Comparison of ENCODE assay signal across 8 cellular contexts in the genomic region with DNA sequence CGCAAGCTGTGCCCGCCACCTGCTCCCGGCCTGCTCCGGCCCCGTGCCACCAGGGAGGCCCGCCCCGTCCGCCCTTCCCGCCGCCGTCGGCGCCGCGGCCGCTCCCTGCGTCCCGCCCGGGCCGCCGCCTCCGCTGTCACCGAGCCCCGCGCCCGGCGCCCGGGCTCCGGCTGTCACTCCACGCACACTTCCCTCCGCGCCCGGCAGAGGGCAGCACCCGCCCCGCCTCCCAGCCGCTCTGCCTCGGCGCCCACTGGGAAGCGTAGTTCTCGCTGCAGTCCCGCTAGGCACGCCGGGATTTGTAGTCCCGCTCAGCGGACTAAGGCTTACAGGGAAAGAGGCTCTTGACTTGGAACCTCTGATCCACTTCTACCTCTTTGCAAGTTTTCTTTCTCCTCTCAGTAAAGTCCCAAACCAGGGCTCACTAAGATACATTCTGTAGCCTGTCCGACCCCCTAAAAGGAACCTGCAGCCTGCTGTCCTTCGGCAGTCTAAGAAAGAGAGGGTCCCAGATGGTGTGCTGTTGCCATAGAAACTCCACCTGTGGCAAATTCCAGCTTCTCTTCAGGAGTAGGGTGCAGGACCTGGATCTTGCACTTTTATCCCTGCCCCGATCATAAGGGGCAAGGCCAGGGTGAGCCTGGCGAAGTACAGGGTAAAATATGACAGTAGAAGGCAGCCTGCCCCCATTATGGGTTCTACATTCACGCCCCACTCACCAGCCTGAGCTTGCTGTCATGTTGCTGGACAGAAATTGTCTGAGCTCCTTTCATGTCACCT. TPM values are rescaled to one million over a fixed set of nuclear protein-coding genes. Genes with fewer than 3 reads are reported as not detected.
A peak's percentile ranks its signal among the peaks of the same experiment; 100 is the strongest.
DNase-seq lines count a peak whose midpoint lies in the region; ATAC-seq, FAIRE-seq and TF ChIP-seq lines count a peak whose summit lies in the region.

A gene (minus strand): TSS at position 182 of the 780 bp plus-strand sequence. CDS start 44,395 bp downstream, outside the sequence.

- peak; percentile 36 for ATAC-seq in GM21367 (IDR thresholded peaks at IDR 0.05; ENCODE audit: unreplicated experiment)

- FAIRE-seq in endothelial cell of umbilical vein (lab: Jason Lieb, UNC) = peak; percentile 89

- peak within 1 kb of the TSS; percentile 61 for H3K27ac Mint-ChIP-seq in Caco-2 (ENCODE audit: unreplicated experiment)

- H3K27me3 ChIP-seq in Caco-2 (replicated peaks; ENCODE audit: control insufficient read depth, insufficient read depth, low read length) = no peaks in the 10 kb centered on the region
- peaks cover 6% of the 10 kb centered on the region for H3K27me3 ChIP-seq in NT2/D1 (ENCODE audit: insufficient read depth, insufficient read length)
- H3K27me3 ChIP-seq in endothelial cell of umbilical vein (ENCODE audit: control insufficient read depth in 2 of 2, insufficient read depth in 2 of 2, low read length in 2 of 2) = no peaks in the 10 kb centered on the region

- peak within 1 kb of the TSS; percentile 75 for H3K4me3 Mint-ChIP-seq in Caco-2 (ENCODE audit: unreplicated experiment)

- H3K36me3 Mint-ChIP-seq in Caco-2 (ENCODE audit: insufficient read depth, unreplicated experiment) = no peaks in the 10 kb centered on the region

- H4K20me1 ChIP-seq in endothelial cell of umbilical vein (replicated peaks; ENCODE audit: control insufficient read depth, extremely low read depth, insufficient read depth, low read length) = no peaks in the 10 kb centered on the region

- intact Hi-C loops in Caco-2 (cut with micrococcal nuclease; ENCODE audit: unreplicated experiment) (loop anchor here (1.0 to 2.0 kb wide), 2 partner anchors 41 to 309 kb away; no protein-coding TSS in a partner anchor), endothelial cell of umbilical vein (cut with micrococcal nuclease) (loop anchor here (1.0 to 2.0 kb wide), 3 partner anchors 29 to 51 kb away; a partner anchor contains a TSS)

- TF ChIP-seq CTCF in Caco-2 (IDR thresholded peaks at IDR 0.05; ENCODE audit: insufficient read depth in 1 of 2, low read depth in 1 of 2, low read length in 1 of 2, severe bottlenecking in 1 of 2, unreplicated experiment in 1 of 2) = peak; percentile 87 to 88
- peak; percentile 95 to 99 for TF ChIP-seq CTCF in endothelial cell of umbilical vein (IDR thresholded peaks at IDR 0.05; ENCODE audit: extremely low read depth in 1 of 2, insufficient read depth in 1 of 2, low read depth in 1 of 2, low read length in 2 of 2)

- H3K4me3 ChIP-seq in Caco-2 (ENCODE audit: low read depth, low read length) = peak within 1 kb of the TSS; percentile 62
- H3K4me3 ChIP-seq in NT2/D1 (ENCODE audit: insufficient read length, low read depth) = peak within 1 kb of the TSS; percentile 47
- H3K4me3 ChIP-seq in endothelial cell of umbilical vein (replicated peaks in 1 of 3; ENCODE audit: insufficient read depth in 1 of 3, low read depth in 1 of 3, low read length in 3 of 3) = peak within 1 kb of the TSS; percentile 9 to 70 (median 24)

- H3K9me3 Mint-ChIP-seq in Caco-2 (ENCODE audit: unreplicated experiment) = no peaks in the 10 kb centered on the region

- DNase-seq in Caco-2 = peak; percentile 92 to 95
- peak in 74 of 76 experiments; percentile 61 to 96 (median 89) for DNase-seq in HUDEP-2 (lab: John Stamatoyannopoulos, UW; ENCODE audit: unreplicated experiment in 76 of 76)
- DNase-seq in NT2/D1 (ENCODE audit: low read depth, low spot score) = peak; percentile 72
- peak; percentile 99 for DNase-seq in activated CD8-positive, alpha-beta memory T cell treated with anti-CD3 and anti-CD28 coated beads, Interleukin-2, amount 50 U/mL, for 48 hours
- peak; percentile 87 for DNase-seq in endothelial cell of umbilical vein (ENCODE audit: low read depth, low spot score)
- peak; percentile 93 for DNase-seq in middle frontal gyrus (ENCODE audit: extremely low spot score, low spot score)
- DNase-seq in stimulated activated CD8-positive, alpha-beta memory T cell treated with anti-CD3 and anti-CD28 coated beads, Interleukin-2, amount 100 ng/mL, for 48 hours (ENCODE audit: low read depth in 2 of 2) = peak; percentile 87 to 91

- BruUV-seq in Caco-2 (replicated peaks; lab: Mats Ljungman, UMichigan) = no TSS peak
- BruUV-seq in endothelial cell of umbilical vein (replicated peaks; lab: Mats Ljungman, UMichigan) = no TSS peak

- H3K36me3 ChIP-seq in Caco-2 (ENCODE audit: control insufficient read depth, insufficient read depth, low read length) (no peaks in the 10 kb centered on the region), NT2/D1 (ENCODE audit: insufficient read depth, insufficient read length, low read length) (no peaks in the 10 kb centered on the region), endothelial cell of umbilical vein (ENCODE audit: control insufficient read depth in 2 of 2, extremely low read depth in 1 of 2, insufficient read depth in 2 of 2, low read length in 2 of 2) (no peaks in the 10 kb centered on the region)

- no peak for TF ChIP-seq POLR2A in endothelial cell of umbilical vein (IDR thresholded peaks at IDR 0.05; ENCODE audit: low read depth, low read length)

- no peaks in the 10 kb centered on the region for H3K9me1 ChIP-seq in endothelial cell of umbilical vein (replicated peaks; ENCODE audit: control insufficient read depth, extremely low read depth, insufficient read depth, low read length)

- no peak within 1 kb of the TSS for H3K27ac ChIP-seq in endothelial cell of umbilical vein (ENCODE audit: insufficient read depth, low read depth, low read length)

- no peaks in the 10 kb centered on the region for H3K27me3 Mint-ChIP-seq in Caco-2 (ENCODE audit: insufficient read depth, unreplicated experiment)

- POLR2A ChIA-PET in Caco-2 (lab: Charles Lee) = no interaction called here
- POLR2A ChIA-PET in endothelial cell of umbilical vein (lab: Charles Lee) = no interaction called here

- H2AFZ ChIP-seq in endothelial cell of umbilical vein (ENCODE audit: low read depth, low read length) = peak within 1 kb of the TSS; percentile 67

- H3K9me3 ChIP-seq in Caco-2 (no peaks in the 10 kb centered on the region), NT2/D1 (ENCODE audit: insufficient read depth, low read length) (no peaks in the 10 kb centered on the region), endothelial cell of umbilical vein (replicated peaks; ENCODE audit: control insufficient read depth, insufficient read depth, low read length) (no peaks in the 10 kb centered on the region)

- H3K9ac ChIP-seq in NT2/D1 (ENCODE audit: insufficient read length, low read depth) = peak within 1 kb of the TSS; percentile 32
- peak within 1 kb of the TSS; percentile 4 for H3K9ac ChIP-seq in endothelial cell of umbilical vein (replicated peaks; ENCODE audit: extremely low read depth, insufficient read depth, low read length)

- H3K4me1 Mint-ChIP-seq in Caco-2 (ENCODE audit: low read depth, unreplicated experiment) = peaks cover 15% of the 10 kb centered on the region

- CTCF ChIA-PET in Caco-2 (lab: Charles Lee) = interaction anchor here (0.5 to 3.2 kb wide), 4 partner anchors 32 to 51 kb away, joined by 3 to 23 read pairs (median 5); a partner anchor contains a TSS
- CTCF ChIA-PET in endothelial cell of umbilical vein (lab: Charles Lee) = interaction anchor here (1.2 to 2.5 kb wide), 5 partner anchors 20 to 52 kb away, joined by 4 to 19 read pairs (median 5); a partner anchor contains a TSS

- H3K4me1 ChIP-seq in Caco-2 (peaks cover 37% of the 10 kb centered on the region), NT2/D1 (ENCODE audit: insufficient read depth, insufficient read length) (peaks cover 16% of the 10 kb centered on the region), endothelial cell of umbilical vein (ENCODE audit: control insufficient read depth, extremely low read depth, insufficient read depth, low read length) (peaks cover 16% of the 10 kb centered on the region)

- peak within 1 kb of the TSS; percentile 53 for H3K4me2 ChIP-seq in endothelial cell of umbilical vein (ENCODE audit: insufficient read depth, low read length)

- dilution Hi-C loops in endothelial cell of umbilical vein (cut with MboI; ENCODE audit: extremely low pct_ligation_motif_present, low sequenced_read_pairs) = no loop called here

- H3K79me2 ChIP-seq in endothelial cell of umbilical vein (ENCODE audit: control insufficient read depth, insufficient read depth, low read length) = no peaks in the 10 kb centered on the region

TF ChIP-seq in endothelial cell of umbilical vein, 7 proteins besides CTCF, POLR2A, EP300 and RAD21:
- TF ChIP-seq, protein P1, sequence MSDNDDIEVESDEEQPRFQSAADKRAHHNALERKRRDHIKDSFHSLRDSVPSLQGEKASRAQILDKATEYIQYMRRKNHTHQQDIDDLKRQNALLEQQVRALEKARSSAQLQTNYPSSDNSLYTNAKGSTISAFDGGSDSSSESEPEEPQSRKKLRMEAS (IDR thresholded peaks at IDR 0.05; ENCODE audit: insufficient read depth, insufficient read length) = no peak
- TF ChIP-seq MYC (IDR thresholded peaks at IDR 0.05; ENCODE audit: low read depth, low read length) = no peak
- TF ChIP-seq GATA2 (IDR thresholded peaks at IDR 0.05; ENCODE audit: insufficient read depth, insufficient read length, low read depth, low read length) = no peak
- TF ChIP-seq FOS (IDR thresholded peaks at IDR 0.05; ENCODE audit: borderline replicate concordance, insufficient read depth, low read length) = no peak
- no peak for TF ChIP-seq POLR2AphosphoS5 (IDR thresholded peaks at IDR 0.05; ENCODE audit: insufficient read depth, low read depth, low read length)
- TF ChIP-seq JUN (IDR thresholded peaks at IDR 0.05; ENCODE audit: borderline replicate concordance, insufficient read depth, insufficient read length, low read depth) = no peak
- no peak for TF ChIP-seq EZH2 (IDR thresholded peaks at IDR 0.05; ENCODE audit: borderline replicate concordance, low read depth, low read length, severe bottlenecking)

RNA-seq across cellular contexts. Expression of the gene that starts here (rescaled TPM):
- 3.8 and 3.9 TPM in 2 replicates for total RNA-seq in Caco-2 (2022)
- total RNA-seq in endothelial cell of umbilical vein = 4.9 and 5.5 TPM in 2 replicates
- polyA plus RNA-seq in endothelial cell of umbilical vein = 6.6 and 8.4 TPM in 2 replicates
- polyA plus RNA-seq in endothelial cell of umbilical vein (2011; cell fraction: cytosol; rRNA removed) = 3.7 and 4.9 TPM in 2 replicates
- 3.6 and 4.2 TPM in 2 replicates for polyA plus RNA-seq in endothelial cell of umbilical vein (2011; cell fraction: nucleus; rRNA removed)
- polyA plus RNA-seq in endothelial cell of umbilical vein (2012) = 4.1 and 5.2 TPM in 2 replicates
- 4.0 and 4.9 TPM in 2 replicates for polyA minus RNA-seq in endothelial cell of umbilical vein
- polyA minus RNA-seq in endothelial cell of umbilical vein (2011; cell fraction: cytosol; rRNA and poly(A)+ RNA removed) = 8.7 TPM
- 3.2 TPM in 2 replicates for polyA minus RNA-seq in endothelial cell of umbilical vein (2011; cell fraction: nucleus; rRNA and poly(A)+ RNA removed)
